Comparison of ENCODE assay signal across 8 cellular contexts in genomic region chr4:13484045-13484748, GRCh38. TPM values are rescaled to one million over a fixed set of nuclear protein-coding genes. Genes with fewer than 3 reads are reported as not detected.
DNase-seq lines count a peak whose midpoint lies in the region; ATAC-seq and FAIRE-seq lines count a peak whose summit lies in the region.

TSS of gene RAB28 (minus strand) at chr4:13484340.

- H2BK5ac ChIP-seq in neuronal stem cell (ENCODE audit: low read length), result peak within 1 kb of the TSS; percentile 95

- H3K79me1 ChIP-seq in neuronal stem cell (ENCODE audit: low read depth, low read length), result no peaks in the 10 kb centered on the region

- WGBS in neuronal stem cell (ENCODE audit: extremely low coverage in 2 of 2, insufficient read length in 2 of 2, insufficient replicate concordance in 1 of 2), 2 donors, result no CpG with 5 or more reads among the region's 68 CpGs

- peak within 1 kb of the TSS; percentile 89 for H2BK15ac ChIP-seq in neuronal stem cell (ENCODE audit: low read length)

- no peaks in the 10 kb centered on the region for H3K9me3 Mint-ChIP-seq in activated naive CD4-positive, alpha-beta T cell treated with anti-CD3 and anti-CD28 coated beads, Interleukin-2, amount 10 ng/mL, durations not matched to agents 7 days and 5 days

- H3K4me2 ChIP-seq in neuronal stem cell (ENCODE audit: insufficient read depth, low read length, poor library complexity, severe bottlenecking), result peak within 1 kb of the TSS; percentile 71

- DNase-seq in NCI-H1048 (lab: John Stamatoyannopoulos, UW) (peak; percentile 59), SK-N-MC (ENCODE audit: low read depth, low spot score) (no peak), frontal cortex (ENCODE audit: low spot score in 2 of 2) (peak; percentile 86 to 87), neuronal stem cell (ENCODE audit: low spot score) (peak; percentile 90)
- DNase-seq in activated naive CD4-positive, alpha-beta T cell treated with anti-CD3 and anti-CD28 coated beads, Interleukin-2, amount 10 ng/mL, durations not matched to agents 7 days and 5 days, result peak; percentile 94

- no peak within 1 kb of the TSS for H3K14ac ChIP-seq in neuronal stem cell (ENCODE audit: low read length)

- peak within 1 kb of the TSS; percentile 19 for H4K8ac ChIP-seq in neuronal stem cell (ENCODE audit: low read depth, low read length)

- H3K27ac Mint-ChIP-seq in activated naive CD4-positive, alpha-beta T cell treated with anti-CD3 and anti-CD28 coated beads, Interleukin-2, amount 10 ng/mL, durations not matched to agents 7 days and 5 days, result peak within 1 kb of the TSS; percentile 96

- H3K4me3 Mint-ChIP-seq in activated naive CD4-positive, alpha-beta T cell treated with anti-CD3 and anti-CD28 coated beads, Interleukin-2, amount 10 ng/mL, durations not matched to agents 7 days and 5 days, result peak within 1 kb of the TSS; percentile 82

- H3K9ac ChIP-seq in SK-N-MC (ENCODE audit: insufficient read length) (peak within 1 kb of the TSS; percentile 93), neuronal stem cell (ENCODE audit: low read depth, low read length, poor library complexity) (peak within 1 kb of the TSS; percentile 81), subcutaneous abdominal adipose tissue (ENCODE audit: low read length in 5 of 5) (peak within 1 kb of the TSS; percentile 66 to 88 (median 82))

- H3K36me3 Mint-ChIP-seq in activated naive CD4-positive, alpha-beta T cell treated with anti-CD3 and anti-CD28 coated beads, Interleukin-2, amount 10 ng/mL, durations not matched to agents 7 days and 5 days, result no peaks in the 10 kb centered on the region

- no peak within 1 kb of the TSS for H4K91ac ChIP-seq in neuronal stem cell (ENCODE audit: low read depth, low read length, poor library complexity)

- no peak within 1 kb of the TSS for H2BK12ac ChIP-seq in neuronal stem cell (ENCODE audit: low read length)

- H3K4ac ChIP-seq in neuronal stem cell (ENCODE audit: low read length), result peak within 1 kb of the TSS; percentile 95

- H3K9me3 ChIP-seq in SK-N-MC (ENCODE audit: low read depth, low read length), result no peaks in the 10 kb centered on the region
- no peaks in the 10 kb centered on the region for H3K9me3 ChIP-seq in neuronal stem cell (replicated peaks in 1 of 2; ENCODE audit: control insufficient read depth in 2 of 2, insufficient read depth in 1 of 2, low read depth in 1 of 2, low read length in 2 of 2)
- H3K9me3 ChIP-seq in subcutaneous abdominal adipose tissue (ENCODE audit: control insufficient read depth in 5 of 5, low read length in 5 of 5), result peaks cover 0 to 3% (median 0%) of the 10 kb centered on the region in 5 donors

- peaks cover 0 to 8% of the 10 kb centered on the region in 2 donors for H3K4me1 ChIP-seq in neuronal stem cell (ENCODE audit: control insufficient read depth in 2 of 2, insufficient read depth in 1 of 2, low read depth in 1 of 2, low read length in 2 of 2)
- H3K4me1 ChIP-seq in subcutaneous abdominal adipose tissue (ENCODE audit: control insufficient read depth in 5 of 5, insufficient read depth in 5 of 5, low read length in 5 of 5), result peaks cover 7 to 21% (median 18%) of the 10 kb centered on the region in 5 donors

- no peak within 1 kb of the TSS for H2BK120ac ChIP-seq in neuronal stem cell (ENCODE audit: low read depth, low read length)

- H2AFZ ChIP-seq in neuronal stem cell (ENCODE audit: low read length), result peak within 1 kb of the TSS; percentile 99

- H2AK5ac ChIP-seq in neuronal stem cell (ENCODE audit: low read depth, low read length), result no peak within 1 kb of the TSS

- H3K4me1 Mint-ChIP-seq in activated naive CD4-positive, alpha-beta T cell treated with anti-CD3 and anti-CD28 coated beads, Interleukin-2, amount 10 ng/mL, durations not matched to agents 7 days and 5 days, result peaks cover 31% of the 10 kb centered on the region

- peak; percentile 98 for ATAC-seq in HG02588 (IDR thresholded peaks at IDR 0.05; ENCODE audit: unreplicated experiment)

- no peaks in the 10 kb centered on the region for H3K27me3 ChIP-seq in neuronal stem cell (ENCODE audit: control insufficient read depth in 3 of 3, insufficient read depth in 3 of 3, low read depth in 1 of 3, low read length in 3 of 3)
- peaks cover 0 to 5% (median 2%) of the 10 kb centered on the region in 5 donors for H3K27me3 ChIP-seq in subcutaneous abdominal adipose tissue (ENCODE audit: control insufficient read depth in 5 of 5, insufficient read depth in 4 of 5, low read length in 5 of 5)

- no peak for FAIRE-seq in frontal cortex (lab: Jason Lieb, UNC)

- peaks cover 5% of the 10 kb centered on the region for H3K27me3 Mint-ChIP-seq in activated naive CD4-positive, alpha-beta T cell treated with anti-CD3 and anti-CD28 coated beads, Interleukin-2, amount 10 ng/mL, durations not matched to agents 7 days and 5 days

- H3K4me3 ChIP-seq in GM08714 (ENCODE audit: low read length), result peak within 1 kb of the TSS; percentile 70
- H3K4me3 ChIP-seq in SK-N-MC, result peak within 1 kb of the TSS; percentile 78
- peak within 1 kb of the TSS; percentile 50 to 95 for H3K4me3 ChIP-seq in neuronal stem cell (ENCODE audit: low read length in 2 of 2)
- peak within 1 kb of the TSS; percentile 78 to 84 (median 80) for H3K4me3 ChIP-seq in subcutaneous abdominal adipose tissue (ENCODE audit: low read depth in 1 of 5, low read length in 5 of 5)

- peak within 1 kb of the TSS; percentile 95 for H3K18ac ChIP-seq in neuronal stem cell (ENCODE audit: low read length)

- H3K23ac ChIP-seq in neuronal stem cell (ENCODE audit: low read depth, low read length, poor library complexity), result peak within 1 kb of the TSS; percentile 89

- peak within 1 kb of the TSS; percentile 94 for H3K27ac ChIP-seq in SK-N-MC
- peak within 1 kb of the TSS; percentile 91 for H3K27ac ChIP-seq in neuronal stem cell (replicated peaks; ENCODE audit: low read length)
- peak within 1 kb of the TSS; percentile 83 for H3K27ac ChIP-seq in subcutaneous abdominal adipose tissue (ENCODE audit: low read depth, low read length)

- H3K36me3 ChIP-seq in SK-N-MC (ENCODE audit: insufficient read depth, low read length) (no peaks in the 10 kb centered on the region), neuronal stem cell (replicated peaks in 1 of 2; ENCODE audit: control insufficient read depth in 2 of 2, insufficient read depth in 2 of 2, low read length in 2 of 2) (peaks cover 0 to under 1% of the 10 kb centered on the region in 2 donors), subcutaneous abdominal adipose tissue (ENCODE audit: control insufficient read depth in 5 of 5, insufficient read depth in 5 of 5, low read length in 5 of 5) (no peaks in the 10 kb centered on the region)

- CTCF ChIA-PET in activated naive CD4-positive, alpha-beta T cell treated with anti-CD3 and anti-CD28 coated beads, Interleukin-2, amount 10 ng/mL, durations not matched to agents 7 days and 5 days (lab: Charles Lee), result no interaction called here

RNA-seq across cellular contexts. Expression of gene RAB28, which starts in this region (rescaled TPM):
- 22.4 TPM for total RNA-seq in frontal cortex
- 46.0 TPM for polyA plus RNA-seq in neuronal stem cell (2013, experiment 1 of 2)
- 47.0 TPM for polyA plus RNA-seq in neuronal stem cell (2013, experiment 2 of 2)
